In genomic region chr9:14251146-14252071, GRCh38 we compare ENCODE assay signal across 1 cellular context.
TF ChIP-seq lines count a peak whose summit lies in the region.

No MANE protein-coding gene starts in this region.

TF ChIP-seq in WTC11, 78 proteins besides CTCF, POLR2A, EP300 and RAD21 (continued from another document):
- no peak for TF ChIP-seq ZNF532 (CRISPR knock-in tag; IDR thresholded peaks at IDR 0.05; ENCODE audit: borderline replicate concordance)
- TF ChIP-seq TP53 (CRISPR knock-in tag; IDR thresholded peaks at IDR 0.05) = no peak
- TF ChIP-seq OVOL2 (CRISPR knock-in tag; IDR thresholded peaks at IDR 0.05; ENCODE audit: borderline replicate concordance) = no peak
- TF ChIP-seq FOXJ3 (CRISPR knock-in tag; IDR thresholded peaks at IDR 0.05; ENCODE audit: borderline replicate concordance) = no peak
- no peak for TF ChIP-seq JUN (CRISPR knock-in tag; IDR thresholded peaks at IDR 0.05)
- no peak for TF ChIP-seq ZNF512 (CRISPR knock-in tag; IDR thresholded peaks at IDR 0.05; ENCODE audit: borderline replicate concordance)
